In the genomic region with DNA sequence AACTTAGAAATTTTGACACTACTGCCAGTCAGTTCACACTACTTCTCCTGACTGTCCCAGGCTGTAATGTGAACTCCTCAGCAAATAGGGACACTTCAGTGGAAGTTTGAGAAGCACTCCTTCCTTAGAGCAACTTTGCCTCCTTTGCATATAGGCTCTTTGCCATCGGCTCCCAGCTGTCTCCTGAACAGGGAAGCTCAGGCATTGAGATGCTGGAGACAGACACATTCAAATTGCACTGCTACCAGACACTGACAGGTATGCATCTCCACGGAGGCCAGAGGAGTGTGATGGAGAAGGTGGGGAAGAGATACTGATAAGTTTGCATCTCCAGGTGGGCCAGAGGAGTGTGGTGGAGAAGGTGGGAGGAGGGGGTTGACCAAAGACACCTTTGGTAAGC, we compare ENCODE assay signal across 9 cellular contexts. TPM values are rescaled to one million over a fixed set of nuclear protein-coding genes. Genes with fewer than 3 reads are reported as not detected.
DNase-seq lines count a peak whose midpoint lies in the region; ATAC-seq and TF ChIP-seq lines count a peak whose summit lies in the region.
"Had no signal": no experiment of that assay in that cellular context is flagged by ENCODE, and none has a peak within 500 bp of the region (broad histone marks: within the 10 kb centered on the region; RNA-seq: fewer than 3 reads in every experiment).

No MANE protein-coding gene starts in this region.

- H3K27ac ChIP-seq in liver (ENCODE audit: low read depth in 1 of 2, low read length in 2 of 2) = peak overlapping the region; percentile 98 to 99
- H3K27ac ChIP-seq in thoracic aorta = no peak overlapping the region

- peaks cover 21 to 34% of the 10 kb centered on the region in 2 donors for H3K36me3 Mint-ChIP-seq in activated T-cell treated with anti-CD3 and anti-CD28 coated beads, Interleukin-2, amount 50 U/mL, for 72 hours (ENCODE audit: insufficient read depth in 2 of 2)
- peaks cover 20% of the 10 kb centered on the region for H3K36me3 Mint-ChIP-seq in activated naive CD8-positive, alpha-beta T cell

- 16% methylated on average over 2 of the region's 2 CpGs for WGBS in liver

- no peak for TF ChIP-seq RAD21 in liver (IDR thresholded peaks at IDR 0.05)

- H3K4me1 Mint-ChIP-seq in activated T-cell treated with anti-CD3 and anti-CD28 coated beads, Interleukin-2, amount 50 U/mL, for 72 hours (ENCODE audit: low read depth) = peaks cover 69% of the 10 kb centered on the region
- H3K4me1 Mint-ChIP-seq in activated naive CD8-positive, alpha-beta T cell (ENCODE audit: low read depth) = peaks cover 63% of the 10 kb centered on the region

- H3K4me3 ChIP-seq in liver (ENCODE audit: low read depth in 1 of 3, low read length in 3 of 3) = peak overlapping the region; percentile 73 to 98 (median 92)
- peak overlapping the region; percentile 99 for H3K4me3 ChIP-seq in thoracic aorta

- H3K27me3 Mint-ChIP-seq in activated T-cell treated with anti-CD3 and anti-CD28 coated beads, Interleukin-2, amount 50 U/mL, for 72 hours (ENCODE audit: low read depth) = no peaks in the 10 kb centered on the region
- H3K27me3 Mint-ChIP-seq in activated naive CD8-positive, alpha-beta T cell = no peaks in the 10 kb centered on the region

- peak overlapping the region; percentile 99 for H3K27ac Mint-ChIP-seq in activated T-cell treated with anti-CD3 and anti-CD28 coated beads, Interleukin-2, amount 50 U/mL, for 72 hours
- peak overlapping the region; percentile 100 for H3K27ac Mint-ChIP-seq in activated naive CD8-positive, alpha-beta T cell

- DNase-seq in activated T-cell treated with anti-CD3 and anti-CD28 coated beads, Interleukin-2, amount 50 U/mL, for 72 hours = no peak
- no peak for DNase-seq in activated T-cell treated with anti-CD3 and anti-CD28 coated beads, Interleukin-2, amount 50 U/mL, for 1 hour
- DNase-seq in thoracic aorta (ENCODE audit: low spot score) (no peak), GF-D8 (lab: John Stamatoyannopoulos, UW) (no peak)
- no peak for DNase-seq in effector CD8-positive, alpha-beta T cell (lab: John Stamatoyannopoulos, UW)
- no peak for DNase-seq in stimulated activated CD4-positive, alpha-beta T cell treated with anti-CD3 and anti-CD28 coated beads, Interleukin-4, amount 100 ng/mL, for 24 hours
- DNase-seq: SHP77 had no signal

- H3K36me3 ChIP-seq in liver (ENCODE audit: control insufficient read depth in 4 of 4, insufficient read depth in 3 of 4, low read depth in 1 of 4, low read length in 3 of 4) (peaks cover 3 to 27% (median 21%) of the 10 kb centered on the region in 4 donors), thoracic aorta (peaks cover 33% of the 10 kb centered on the region)

- no peak for ATAC-seq in activated T-cell treated with anti-CD3 and anti-CD28 coated beads, Interleukin-2, amount 50 U/mL, for 72 hours (replicated peaks in 1 of 2)
- ATAC-seq in thoracic aorta (ENCODE audit: insufficient number of reproducible peaks, low FRiP score, low read depth) = no peak

- no peaks in the 10 kb centered on the region for H3K9me3 Mint-ChIP-seq in activated T-cell treated with anti-CD3 and anti-CD28 coated beads, Interleukin-2, amount 50 U/mL, for 72 hours
- H3K9me3 Mint-ChIP-seq in activated naive CD8-positive, alpha-beta T cell (ENCODE audit: low read depth) = no peaks in the 10 kb centered on the region

- no peak for TF ChIP-seq CTCF in liver (IDR thresholded peaks at IDR 0.05; ENCODE audit: low read depth, low read length, missing input control)
- TF ChIP-seq CTCF in thoracic aorta (IDR thresholded peaks at IDR 0.05) = no peak

- H3K4me3 Mint-ChIP-seq in activated T-cell treated with anti-CD3 and anti-CD28 coated beads, Interleukin-2, amount 50 U/mL, for 72 hours = peak overlapping the region; percentile 96 to 98
- H3K4me3 Mint-ChIP-seq in activated naive CD8-positive, alpha-beta T cell = peak overlapping the region; percentile 99

- H3K9ac ChIP-seq in liver (ENCODE audit: low read depth in 1 of 2, low read length in 2 of 2) = peak overlapping the region; percentile 45 to 54

- H3K4me1 ChIP-seq in liver (ENCODE audit: control insufficient read depth in 4 of 4, insufficient read depth in 4 of 4, low read length in 3 of 4) (peaks cover 17 to 65% (median 55%) of the 10 kb centered on the region in 4 donors), thoracic aorta (ENCODE audit: control insufficient read depth in 1 of 2, low read depth in 2 of 2) (peaks cover 23 to 64% of the 10 kb centered on the region in 2 donors)

- H3K9me3 ChIP-seq in liver (ENCODE audit: control insufficient read depth in 4 of 4, low read length in 3 of 4) (no peaks in the 10 kb centered on the region), thoracic aorta (no peaks in the 10 kb centered on the region)

- H3K27me3 ChIP-seq in liver (ENCODE audit: control insufficient read depth in 4 of 4, insufficient read depth in 4 of 4, low read length in 3 of 4) = no peaks in the 10 kb centered on the region
- no peaks in the 10 kb centered on the region for H3K27me3 ChIP-seq in thoracic aorta (replicated peaks; ENCODE audit: insufficient read depth)

TF ChIP-seq in liver, 16 proteins besides CTCF, POLR2A, EP300 and RAD21 (continues in another document):
- TF ChIP-seq YY1 (IDR thresholded peaks at IDR 0.05) (no peak), FOXA2 (IDR thresholded peaks at IDR 0.05) (no peak), JUND (IDR thresholded peaks at IDR 0.05) (no peak), GABPA (IDR thresholded peaks at IDR 0.05 in 1 of 2, conservative IDR thresholded peaks at IDR 0.05 in 1 of 2) (no peak), FOXA1 (IDR thresholded peaks at IDR 0.05) (no peak), RXRA (IDR thresholded peaks at IDR 0.05) (no peak), SP1 (IDR thresholded peaks at IDR 0.05) (no peak)
- TF ChIP-seq, protein P1, sequence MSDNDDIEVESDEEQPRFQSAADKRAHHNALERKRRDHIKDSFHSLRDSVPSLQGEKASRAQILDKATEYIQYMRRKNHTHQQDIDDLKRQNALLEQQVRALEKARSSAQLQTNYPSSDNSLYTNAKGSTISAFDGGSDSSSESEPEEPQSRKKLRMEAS (IDR thresholded peaks at IDR 0.05) = no peak
- TF ChIP-seq, protein P2, sequence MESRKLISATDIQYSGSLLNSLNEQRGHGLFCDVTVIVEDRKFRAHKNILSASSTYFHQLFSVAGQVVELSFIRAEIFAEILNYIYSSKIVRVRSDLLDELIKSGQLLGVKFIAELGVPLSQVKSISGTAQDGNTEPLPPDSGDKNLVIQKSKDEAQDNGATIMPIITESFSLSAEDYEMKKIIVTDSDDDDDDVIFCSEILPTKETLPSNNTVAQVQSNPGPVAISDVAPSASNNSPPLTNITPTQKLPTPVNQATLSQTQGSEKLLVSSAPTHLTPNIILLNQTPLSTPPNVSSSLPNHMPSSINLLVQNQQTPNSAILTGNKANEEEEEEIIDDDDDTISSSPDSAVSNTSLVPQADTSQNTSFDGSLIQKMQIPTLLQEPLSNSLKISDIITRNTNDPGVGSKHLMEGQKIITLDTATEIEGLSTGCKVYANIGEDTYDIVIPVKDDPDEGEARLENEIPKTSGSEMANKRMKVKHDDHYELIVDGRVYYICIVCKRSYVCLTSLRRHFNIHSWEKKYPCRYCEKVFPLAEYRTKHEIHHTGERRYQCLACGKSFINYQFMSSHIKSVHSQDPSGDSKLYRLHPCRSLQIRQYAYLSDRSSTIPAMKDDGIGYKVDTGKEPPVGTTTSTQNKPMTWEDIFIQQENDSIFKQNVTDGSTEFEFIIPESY (IDR thresholded peaks at IDR 0.05) = no peak
- TF ChIP-seq, protein P3, sequence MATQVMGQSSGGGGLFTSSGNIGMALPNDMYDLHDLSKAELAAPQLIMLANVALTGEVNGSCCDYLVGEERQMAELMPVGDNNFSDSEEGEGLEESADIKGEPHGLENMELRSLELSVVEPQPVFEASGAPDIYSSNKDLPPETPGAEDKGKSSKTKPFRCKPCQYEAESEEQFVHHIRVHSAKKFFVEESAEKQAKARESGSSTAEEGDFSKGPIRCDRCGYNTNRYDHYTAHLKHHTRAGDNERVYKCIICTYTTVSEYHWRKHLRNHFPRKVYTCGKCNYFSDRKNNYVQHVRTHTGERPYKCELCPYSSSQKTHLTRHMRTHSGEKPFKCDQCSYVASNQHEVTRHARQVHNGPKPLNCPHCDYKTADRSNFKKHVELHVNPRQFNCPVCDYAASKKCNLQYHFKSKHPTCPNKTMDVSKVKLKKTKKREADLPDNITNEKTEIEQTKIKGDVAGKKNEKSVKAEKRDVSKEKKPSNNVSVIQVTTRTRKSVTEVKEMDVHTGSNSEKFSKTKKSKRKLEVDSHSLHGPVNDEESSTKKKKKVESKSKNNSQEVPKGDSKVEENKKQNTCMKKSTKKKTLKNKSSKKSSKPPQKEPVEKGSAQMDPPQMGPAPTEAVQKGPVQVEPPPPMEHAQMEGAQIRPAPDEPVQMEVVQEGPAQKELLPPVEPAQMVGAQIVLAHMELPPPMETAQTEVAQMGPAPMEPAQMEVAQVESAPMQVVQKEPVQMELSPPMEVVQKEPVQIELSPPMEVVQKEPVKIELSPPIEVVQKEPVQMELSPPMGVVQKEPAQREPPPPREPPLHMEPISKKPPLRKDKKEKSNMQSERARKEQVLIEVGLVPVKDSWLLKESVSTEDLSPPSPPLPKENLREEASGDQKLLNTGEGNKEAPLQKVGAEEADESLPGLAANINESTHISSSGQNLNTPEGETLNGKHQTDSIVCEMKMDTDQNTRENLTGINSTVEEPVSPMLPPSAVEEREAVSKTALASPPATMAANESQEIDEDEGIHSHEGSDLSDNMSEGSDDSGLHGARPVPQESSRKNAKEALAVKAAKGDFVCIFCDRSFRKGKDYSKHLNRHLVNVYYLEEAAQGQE (IDR thresholded peaks at IDR 0.05) = no peak

RNA-seq across cellular contexts. Expression of a gene that starts 1.4 kb away (rescaled TPM):
- total RNA-seq in activated T-cell treated with anti-CD3 and anti-CD28 coated beads, Interleukin-2, amount 50 U/mL, for 72 hours = 10 to 100 TPM; 59.3 to 70.0 TPM
- total RNA-seq in liver (10 to 100 TPM; 32.8 to 35.7 TPM), thoracic aorta (10 to 100 TPM; 58.2 to 63.0 TPM)
- 10 to 100 TPM; 21.1 to 32.1 TPM for polyA plus RNA-seq in liver

RNA-seq across cellular contexts. Expression of a gene that starts 1.9 kb away (rescaled TPM):
- 1,000 to 10,000 TPM; 1,893 to 1,917 TPM for total RNA-seq in activated T-cell treated with anti-CD3 and anti-CD28 coated beads, Interleukin-2, amount 50 U/mL, for 72 hours
- total RNA-seq in liver (100 to 1,000 TPM; 228 to 294 TPM), thoracic aorta (100 to 1,000 TPM; 672 to 840 TPM)
- 100 to 1,000 TPM; 477 to 499 TPM for polyA plus RNA-seq in liver

RNA-seq across cellular contexts. Expression of a gene that starts 10.7 kb away (rescaled TPM):
- total RNA-seq in activated T-cell treated with anti-CD3 and anti-CD28 coated beads, Interleukin-2, amount 50 U/mL, for 72 hours = 10 to 100 TPM; 35.8 to 41.4 TPM
- 100 to 1,000 TPM in 1 of 2 donors, 10 to 100 TPM in 1; 62.7 to 184 TPM for total RNA-seq in liver
- 10 to 100 TPM; 93.8 to 98.7 TPM for polyA plus RNA-seq in liver
- 10 to 100 TPM; 12.5 to 15.0 TPM for total RNA-seq in thoracic aorta

RNA-seq across cellular contexts. Expression of a gene that starts 22.1 kb away (rescaled TPM):
- total RNA-seq in activated T-cell treated with anti-CD3 and anti-CD28 coated beads, Interleukin-2, amount 50 U/mL, for 72 hours = 10 to 100 TPM; 40.1 to 44.5 TPM
- total RNA-seq in liver (10 to 100 TPM; 12.0 to 33.6 TPM), thoracic aorta (100 to 1,000 TPM in 1 of 2 donors, 10 to 100 TPM in 1; 63.5 to 128 TPM)
- polyA plus RNA-seq in liver = 10 to 100 TPM in 1 of 2 donors, 1 to 10 TPM in 1; 6.0 to 14.5 TPM

RNA-seq across cellular contexts. Expression of a gene that starts 37.0 kb away (rescaled TPM):
- 100 to 1,000 TPM; 199 to 232 TPM for total RNA-seq in activated T-cell treated with anti-CD3 and anti-CD28 coated beads, Interleukin-2, amount 50 U/mL, for 72 hours
- total RNA-seq in liver (100 to 1,000 TPM in 1 of 2 donors, 10 to 100 TPM in 1; 46.3 to 270 TPM), thoracic aorta (100 to 1,000 TPM in 1 of 2 donors, 10 to 100 TPM in 1; 94.1 to 140 TPM)
- 100 to 1,000 TPM in 1 of 2 donors, 10 to 100 TPM in 1; 41.6 to 191 TPM for polyA plus RNA-seq in liver

Comparison
In these comparisons a context has a peak if more than half of its experiments do, and no peak if none do; other contexts are left out.
1. H3K27ac ChIP-seq: peak in liver (2 of 2); none in thoracic aorta (0 of 2).